ENCODE assay signal across 8 cellular contexts in the genomic region with DNA sequence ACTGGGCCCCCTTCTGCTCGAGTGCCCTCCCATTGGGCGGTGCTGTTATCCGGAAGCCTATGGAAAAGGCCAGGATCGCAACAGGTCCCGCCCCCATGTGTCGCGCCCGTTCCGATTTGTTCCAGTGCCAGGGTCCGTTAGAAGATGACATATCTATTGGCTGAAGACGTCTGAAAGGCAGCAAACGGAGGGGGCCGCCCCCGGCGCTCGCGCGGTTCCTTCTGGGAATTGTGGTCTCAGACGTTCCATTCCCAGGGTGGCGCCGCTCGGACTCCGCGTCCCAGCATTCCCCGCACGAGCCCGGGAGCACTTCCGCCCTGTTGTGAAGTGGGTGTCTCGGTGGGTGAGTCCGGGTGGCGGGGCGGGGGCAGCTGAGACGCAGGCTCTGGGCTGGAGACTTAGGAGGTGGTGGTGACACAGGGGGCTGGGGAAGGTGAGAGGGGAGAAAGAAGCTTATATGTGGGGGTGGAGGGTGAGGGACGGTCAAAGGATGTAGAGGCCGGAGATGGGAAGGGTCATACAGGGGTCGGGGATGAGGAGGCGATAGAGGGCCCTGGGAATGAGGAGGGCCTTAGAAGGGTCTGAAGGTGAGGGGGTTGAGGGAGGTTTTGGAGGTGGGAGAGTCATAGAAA. TPM values are rescaled to one million over a fixed set of nuclear protein-coding genes. Genes with fewer than 3 reads are reported as not detected.
A peak's percentile ranks its signal among the peaks of the same experiment; 100 is the strongest.
DNase-seq lines count a peak whose midpoint lies in the region; ATAC-seq lines count a peak whose summit lies in the region.

Gene ZSCAN20, plus strand, starts transcription at position 297 of the 632 bp plus-strand sequence. CDS start 6,644 bp downstream, outside the sequence.

- H3K4me2 ChIP-seq in BLaER1 treated with 17β-estradiol and CSF1 and Interleukin-3, amounts not matched to agents 10 nM and 100 nM: peak within 1 kb of the TSS; percentile 74 to 93 (median 86)

- peaks cover 42% of the 10 kb centered on the region for H3K4me1 Mint-ChIP-seq in dendritic cell treated with granulocyte-macrophage colony-stimulating factor and Interleukin-4, amounts not matched to agents 40 ng/mL and 50 ng/mL, for 4 days (ENCODE audit: low read depth)

- H3K27ac ChIP-seq in BLaER1 treated with 17β-estradiol and CSF1 and Interleukin-3, amounts not matched to agents 10 nM and 100 nM: peak within 1 kb of the TSS; percentile 36 to 83 (median 69); a peak in 20 of 22 replicates

- H3K9me3 Mint-ChIP-seq in dendritic cell treated with granulocyte-macrophage colony-stimulating factor and Interleukin-4, amounts not matched to agents 40 ng/mL and 50 ng/mL, for 4 days: no peaks in the 10 kb centered on the region

- H3K27me3 Mint-ChIP-seq in dendritic cell treated with granulocyte-macrophage colony-stimulating factor and Interleukin-4, amounts not matched to agents 40 ng/mL and 50 ng/mL, for 4 days: peaks cover 8% of the 10 kb centered on the region

- peak within 1 kb of the TSS; percentile 82 for H3K4me3 Mint-ChIP-seq in dendritic cell treated with granulocyte-macrophage colony-stimulating factor and Interleukin-4, amounts not matched to agents 40 ng/mL and 50 ng/mL, for 4 days

- H3K4me3 ChIP-seq in BLaER1 treated with 17β-estradiol and CSF1 and Interleukin-3, amounts not matched to agents 10 nM and 100 nM: peak within 1 kb of the TSS; percentile 55 to 81 (median 68)

- DNase-seq in NCI-H69 (lab: John Stamatoyannopoulos, UW): peak; percentile 96
- peak; percentile 77 for DNase-seq in activated CD4-positive, alpha-beta T cell treated with anti-CD3 and anti-CD28 coated beads, Interleukin-2, amount 50 U/mL, for 1 hour
- DNase-seq in left lobe of liver (ENCODE audit: low spot score): peak; percentile 98
- peak; percentile 90 to 91 for DNase-seq in stimulated activated CD4-positive, alpha-beta T cell treated with anti-CD3 and anti-CD28 coated beads, Interleukin-2, amount 100 ng/mL, for 24 hours

- H3K4me1 ChIP-seq in BLaER1 treated with 17β-estradiol and CSF1 and Interleukin-3, amounts not matched to agents 10 nM and 100 nM: peaks cover 49 to 60% (median 54%) of the 10 kb centered on the region in 10 experiments

- H3K27ac Mint-ChIP-seq in dendritic cell treated with granulocyte-macrophage colony-stimulating factor and Interleukin-4, amounts not matched to agents 40 ng/mL and 50 ng/mL, for 4 days: peak within 1 kb of the TSS; percentile 81

- H3K27me3 ChIP-seq in BLaER1 treated with 17β-estradiol and CSF1 and Interleukin-3, amounts not matched to agents 10 nM and 100 nM: no peaks in the 10 kb centered on the region; a peak in 1 of 22 replicates

- intact Hi-C loops in dendritic cell treated with granulocyte-macrophage colony-stimulating factor and Interleukin-4, amounts not matched to agents 40 ng/mL and 50 ng/mL, for 4 days (cut with micrococcal nuclease): loop anchor here (5.0 kb wide), 1 partner anchor 105 kb away; no protein-coding TSS in a partner anchor

- no peaks in the 10 kb centered on the region for H4K20me1 ChIP-seq in BLaER1 treated with 17β-estradiol and CSF1 and Interleukin-3, amounts not matched to agents 10 nM and 100 nM

- H3K9ac ChIP-seq in BLaER1 treated with 17β-estradiol and CSF1 and Interleukin-3, amounts not matched to agents 10 nM and 100 nM: peak within 1 kb of the TSS; percentile 67 to 86 (median 80)

- peaks cover 0 to 6% (median 0%) of the 10 kb centered on the region in 11 experiments; a peak in 3 of 22 replicates for H3K36me3 ChIP-seq in BLaER1 treated with 17β-estradiol and CSF1 and Interleukin-3, amounts not matched to agents 10 nM and 100 nM

- no peaks in the 10 kb centered on the region for H3K36me3 Mint-ChIP-seq in dendritic cell treated with granulocyte-macrophage colony-stimulating factor and Interleukin-4, amounts not matched to agents 40 ng/mL and 50 ng/mL, for 4 days (ENCODE audit: low read depth)

- ATAC-seq in GM19351 (IDR thresholded peaks at IDR 0.05; ENCODE audit: unreplicated experiment) (peak; percentile 90), HG03520 (IDR thresholded peaks at IDR 0.05; ENCODE audit: unreplicated experiment) (peak; percentile 87), left lobe of liver (peak; percentile 94)

- no peaks in the 10 kb centered on the region for H3K9me3 ChIP-seq in BLaER1 treated with 17β-estradiol and CSF1 and Interleukin-3, amounts not matched to agents 10 nM and 100 nM (replicated peaks in 1 of 11)

RNA-seq across cellular contexts. Expression of gene ZSCAN20, which starts in this region (rescaled TPM):
- 1.3 TPM for total RNA-seq in left lobe of liver

Comparison
In these comparisons a context has a peak if more than half of its experiments do, and no peak if none do; other contexts are left out.
1. Peak in every context shown above with its lines: DNase-seq, ATAC-seq, H3K4me3 ChIP-seq and H3K27ac ChIP-seq.